13 cellular contexts compared by ENCODE assay signal in the genomic region with DNA sequence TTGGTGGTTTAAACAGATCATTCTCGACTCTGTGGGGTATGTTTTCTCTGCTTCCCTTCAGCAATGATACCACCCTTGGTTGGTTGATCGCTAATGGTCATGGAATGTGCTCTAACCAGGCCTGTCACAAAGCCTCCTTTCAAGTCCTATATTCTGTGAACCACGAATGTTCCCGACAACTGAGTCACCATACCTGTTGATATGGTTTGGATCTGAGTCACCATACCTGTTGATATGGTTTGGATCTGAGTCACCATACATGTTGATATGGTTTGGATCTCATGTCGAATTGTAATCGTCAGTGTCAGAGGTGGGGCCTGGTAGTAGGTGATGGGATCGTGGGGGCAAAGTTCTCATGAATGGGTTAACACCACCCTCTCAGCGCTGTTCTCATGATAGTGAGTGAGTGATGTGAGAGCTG. TPM values are rescaled to one million over a fixed set of nuclear protein-coding genes. Genes with fewer than 3 reads are reported as not detected.
DNase-seq lines count a peak whose midpoint lies in the region; ATAC-seq, FAIRE-seq and TF ChIP-seq lines count a peak whose summit lies in the region.
"Had no signal": no experiment of that assay in that cellular context is flagged by ENCODE, and none has a peak within 500 bp of the region (broad histone marks: within the 10 kb centered on the region; RNA-seq: fewer than 3 reads in every experiment).

No MANE protein-coding gene starts in this region.

- H3K9me1 ChIP-seq in K562 (ENCODE audit: control insufficient read depth, insufficient read depth, low read length): no peaks in the 10 kb centered on the region

- CTCF ChIA-PET in K562 (lab: Yijun Ruan, JAX; ENCODE audit: low intra/inter-chr PET ratio): no interaction called here

- peaks cover 29% of the 10 kb centered on the region for H3K36me3 ChIP-seq in K562 (ENCODE audit: control insufficient read depth, insufficient read depth, low read length)
- peaks cover 0 to 29% (median 18%) of the 10 kb centered on the region in 3 donors for H3K36me3 ChIP-seq in pancreas
- H3K36me3 ChIP-seq in SJCRH30: peaks cover 20% of the 10 kb centered on the region

- TF ChIP-seq EP300 in K562 (IDR thresholded peaks at IDR 0.05; ENCODE audit: low read length): no peak

- in situ Hi-C loops in K562 (cut with MboI): loop anchor here (5.0 to 10.0 kb wide), 2 partner anchors 281 to 569 kb away; no protein-coding TSS in a partner anchor

- intact Hi-C loops in K562 (cut with micrococcal nuclease): no loop called here
- intact Hi-C loops in pancreas (cut with DNase I): loop anchor here in 1 of 3 donors (10.0 kb wide), 1 partner anchor 571 kb away; the partner anchor contains the start of gene PLA2G2E

- ATAC-seq in K562 (no peak), pancreas (peak in 3 of 4 donors; percentile 15 to 19 (median 16))
- ATAC-seq: stimulated activated naive B cell treated with anti-CD40 and anti-IgM and Interleukin-4, amounts not matched to agents 10 μg/mL and 1 μg/mL and 100 μg/mL, for 72 hours had no signal

- peaks cover 9 to 19% of the 10 kb centered on the region in 2 experiments; a peak in 3 of 5 replicates for H3K27me3 ChIP-seq in K562 (ENCODE audit: control insufficient read depth in 2 of 2, insufficient read depth in 2 of 2, low read length in 2 of 2)
- no peaks in the 10 kb centered on the region for H3K27me3 ChIP-seq in pancreas
- H3K27me3 ChIP-seq in SJCRH30: peaks cover 6% of the 10 kb centered on the region; the same call in 1 of the 2 replicates

- peaks cover 4% of the 10 kb centered on the region; the same call in 1 of the 2 replicates for H4K20me1 ChIP-seq in K562 (replicated peaks; ENCODE audit: control insufficient read depth, insufficient read depth, low read length)

- BruUV-seq in K562 (replicated peaks; lab: Mats Ljungman, UMichigan): no TSS peak

- H2AFZ ChIP-seq in K562 (ENCODE audit: low read depth, low read length): no peak overlapping the region

- POLR2A ChIA-PET in K562 (lab: Yijun Ruan, JAX): interaction anchor here (0.7 kb wide), 1 partner anchor 816 kb away, joined by 3 read pairs; no protein-coding TSS in a partner anchor

- H3K9ac ChIP-seq in K562 (ENCODE audit: insufficient read depth in 1 of 2, low read depth in 2 of 2, low read length in 2 of 2): no peak overlapping the region

- no peak for TF ChIP-seq RAD21 in K562 (CRISPR knock-in tag; conservative IDR thresholded peaks at IDR 0.05 in 1 of 2, IDR thresholded peaks at IDR 0.05 in 1 of 2)

- 22% methylated on average over 8 of the region's 8 CpGs for whole genome bisulfite sequencing in K562 (ENCODE audit: insufficient coverage, low coverage, missing lambda C conversion rate)
- WGBS in pancreas, 2 donors: 60 to 70% methylated on average over 8 of the region's 8 CpGs

- H3K9me3 ChIP-seq in K562 (replicated peaks; ENCODE audit: control insufficient read depth, insufficient read depth, low read depth, low read length) (no peaks in the 10 kb centered on the region), pancreas (no peaks in the 10 kb centered on the region), SJCRH30 (replicated peaks) (no peaks in the 10 kb centered on the region)

- peak; percentile 84 for DNase-seq in EL
- peak; percentile 83 for DNase-seq in LoVo (ENCODE audit: low spot score)
- no peak for DNase-seq in K562 (ENCODE audit: extremely low read depth in 1 of 4, low spot score in 3 of 4)
- DNase-seq in pancreas: no peak
- no peak for DNase-seq in SJCRH30
- DNase-seq in D721Med (ENCODE audit: insufficient read length, low spot score): no peak
- no peak for DNase-seq in medulla oblongata (ENCODE audit: extremely low spot score)
- DNase-seq: activated CD4-positive, CD25-positive, alpha-beta regulatory T cell treated with anti-CD3 and anti-CD28 coated beads, Interleukin-2, amount 50 U/mL, for 72 hours; H9; NCI-H1436 treated with DMSO at 0.1 percent for 48 hours; stimulated activated naive B cell treated with anti-CD40 and anti-IgM and Interleukin-4, amounts not matched to agents 10 μg/mL and 1 μg/mL and 100 μg/mL, for 72 hours had no signal

- FAIRE-seq in K562 (lab: Jason Lieb, UNC) (peak; percentile 19), pancreas (lab: Jason Lieb, UNC) (no peak), D721Med (lab: Jason Lieb, UNC) (no peak)
- FAIRE-seq: frontal cortex, G401.6 had no signal

- no peak for TF ChIP-seq POLR2A in K562 (conservative IDR thresholded peaks at IDR 0.05)

- peaks cover 0 to 3% of the 10 kb centered on the region in 2 experiments; a peak in 2 of 5 replicates for H3K4me1 ChIP-seq in K562 (replicated peaks in 1 of 2; ENCODE audit: control insufficient read depth in 2 of 2, insufficient read depth in 2 of 2, low read length in 2 of 2)
- no peaks in the 10 kb centered on the region for H3K4me1 ChIP-seq in pancreas
- peaks cover 11% of the 10 kb centered on the region for H3K4me1 ChIP-seq in SJCRH30

- no peak overlapping the region for H3K4me2 ChIP-seq in K562 (ENCODE audit: insufficient read depth, low read length)

- no peak for TF ChIP-seq CTCF in K562 (IDR thresholded peaks at IDR 0.05 in 2 of 3, conservative IDR thresholded peaks at IDR 0.05 in 1 of 3; ENCODE audit: insufficient read depth in 2 of 3, low read depth in 1 of 3, low read length in 3 of 3)
- TF ChIP-seq CTCF in pancreas (IDR thresholded peaks at IDR 0.05): no peak
- TF ChIP-seq CTCF in D721Med (IDR thresholded peaks at IDR 0.05; ENCODE audit: insufficient read depth, missing control alignments): no peak

- H3K4me3 ChIP-seq in K562 (no peak overlapping the region), pancreas (no peak overlapping the region), SJCRH30 (no peak overlapping the region)

- H3K79me2 ChIP-seq in K562 (ENCODE audit: control insufficient read depth, insufficient read depth, low read length): no peaks in the 10 kb centered on the region

- no peak overlapping the region for H3K27ac ChIP-seq in K562 (ENCODE audit: extremely low read depth, low read depth, low read length)
- no peak overlapping the region for H3K27ac ChIP-seq in pancreas
- H3K27ac ChIP-seq in SJCRH30: no peak overlapping the region

RNA-seq across cellular contexts. Expression of gene CAMK2N1, which starts 10.2 kb away (rescaled TPM):
- total RNA-seq in K562 (2011; cell fraction: chromatin; rRNA removed; ENCODE audit: low replicate concordance): 1.1 and 1.2 TPM in 2 replicates
- 0.17 and 1.2 TPM in 2 replicates for total RNA-seq in K562 (2011; cell fraction: nucleolus; rRNA removed)
- 0.81 and 2.7 TPM in 2 replicates for total RNA-seq in K562 (2011; cell fraction: nucleoplasm; rRNA removed)
- total RNA-seq in K562 (2014; rRNA removed): 0.09 and 0.24 TPM in 2 replicates
- 0.15 and 0.22 TPM in 2 replicates for total RNA-seq in K562 (2014; rRNA removed; fragmentation: Illumina TruSeq; extraction: Trizol)
- total RNA-seq in K562 (2015; rRNA removed; fragmentation: Illumina TruSeq; extraction: Trizol): 0.15 and 0.25 TPM in 2 replicates
- total RNA-seq in K562 (2021): 1.4 and 2.1 TPM in 2 replicates
- polyA plus RNA-seq in K562 (2011; rRNA removed): 0.27 and 0.47 TPM in 2 replicates
- polyA plus RNA-seq in K562 (2011; cell fraction: cytosol; rRNA removed): 0.27 and 0.28 TPM in 2 replicates
- polyA plus RNA-seq in K562 (2011; cell fraction: nucleus; rRNA removed): 0.32 and 0.84 TPM in 2 replicates
- polyA plus RNA-seq in K562 (2012): 1.7 and 2.2 TPM in 2 replicates
- 0.74 and 1.1 TPM in 2 replicates for polyA plus RNA-seq in K562 (2014; fragmentation: Illumina TruSeq; extraction: Trizol)
- under 1 TPM; 0.20 to 0.34 TPM for polyA plus RNA-seq in K562 (2014; fragmentation: Nextera tagmentation; extraction: Ambion mirVana)
- polyA plus RNA-seq in K562 (2014; rRNA removed): 0.45 and 0.52 TPM in 2 replicates
- polyA minus RNA-seq in K562 (2011; rRNA and poly(A)+ RNA removed): 0.24 and 0.32 TPM in 2 replicates
- polyA minus RNA-seq in K562 (2011; cell fraction: cytosol; rRNA and poly(A)+ RNA removed): 0.38 and 0.55 TPM in 2 replicates
- polyA minus RNA-seq in K562 (2011; cell fraction: nucleus; rRNA and poly(A)+ RNA removed): 0.11 and 0.27 TPM in 2 replicates
- 1 to 10 TPM; 3.4 to 9.3 (median 5.5) TPM for total RNA-seq in pancreas
- polyA plus RNA-seq in pancreas: 10 to 100 TPM in 1 of 2 donors, 1 to 10 TPM in 1; 6.8 to 40.7 TPM
- total RNA-seq in SJCRH30 (2014; rRNA removed; shearing (Covaris generic)): 4.7 and 6.2 TPM in 2 replicates

RNA-seq across cellular contexts. Expression of gene MUL1, which starts 11.7 kb away (rescaled TPM):
- 13.4 and 41.5 TPM in 2 replicates for total RNA-seq in K562 (2011; cell fraction: chromatin; rRNA removed; ENCODE audit: low replicate concordance)
- total RNA-seq in K562 (2011; cell fraction: nucleolus; rRNA removed): 54.0 and 57.2 TPM in 2 replicates
- total RNA-seq in K562 (2011; cell fraction: nucleoplasm; rRNA removed): 39.6 and 40.0 TPM in 2 replicates
- total RNA-seq in K562 (2014; rRNA removed) (20.1 and 25.0 TPM in 2 replicates), K562 (2014; rRNA removed; fragmentation: Illumina TruSeq; extraction: Trizol) (12.7 and 14.5 TPM in 2 replicates), K562 (2015; rRNA removed; fragmentation: Illumina TruSeq; extraction: Trizol) (18.6 and 18.7 TPM in 2 replicates), K562 (2021) (32.9 and 34.6 TPM in 2 replicates), pancreas (10 to 100 TPM in 5 of 6 donors, 1 to 10 TPM in 1; 9.9 to 16.5 (median 12.2) TPM)
- polyA plus RNA-seq in K562 (2011; rRNA removed) (19.3 and 21.6 TPM in 2 replicates), K562 (2014; fragmentation: Illumina TruSeq; extraction: Trizol) (26.2 and 26.5 TPM in 2 replicates), K562 (2014; fragmentation: Nextera tagmentation; extraction: Ambion mirVana) (10 to 100 TPM; 10.4 to 14.7 TPM), K562 (2014; rRNA removed) (22.0 and 23.7 TPM in 2 replicates), pancreas (10 to 100 TPM in 1 of 2 donors, 1 to 10 TPM in 1; 3.5 to 10.6 TPM)
- polyA plus RNA-seq in K562 (2011; cell fraction: cytosol; rRNA removed): 22.4 and 29.8 TPM in 2 replicates
- 16.2 and 16.7 TPM in 2 replicates for polyA plus RNA-seq in K562 (2011; cell fraction: nucleus; rRNA removed)
- 25.8 and 26.7 TPM in 2 replicates for polyA plus RNA-seq in K562 (2012)
- 14.0 and 16.3 TPM in 2 replicates for polyA minus RNA-seq in K562 (2011; rRNA and poly(A)+ RNA removed)
- 16.0 and 19.4 TPM in 2 replicates for polyA minus RNA-seq in K562 (2011; cell fraction: cytosol; rRNA and poly(A)+ RNA removed)
- polyA minus RNA-seq in K562 (2011; cell fraction: nucleus; rRNA and poly(A)+ RNA removed): 10.5 and 15.2 TPM in 2 replicates
- 26.7 and 28.8 TPM in 2 replicates for total RNA-seq in SJCRH30 (2014; rRNA removed; shearing (Covaris generic))

RNA-seq across cellular contexts. Expression of gene FAM43B, which starts 56.1 kb away (rescaled TPM):
- not detected in 2 replicates for total RNA-seq in K562 (2011; cell fraction: chromatin; rRNA removed; ENCODE audit: low replicate concordance)
- not detected in 2 replicates for total RNA-seq in K562 (2011; cell fraction: nucleolus; rRNA removed)
- total RNA-seq in K562 (2011; cell fraction: nucleoplasm; rRNA removed): not detected in 2 replicates
- not detected in 2 replicates for total RNA-seq in K562 (2014; rRNA removed)
- not detected in 2 replicates for total RNA-seq in K562 (2014; rRNA removed; fragmentation: Illumina TruSeq; extraction: Trizol)
- not detected in 2 replicates for total RNA-seq in K562 (2015; rRNA removed; fragmentation: Illumina TruSeq; extraction: Trizol)
- not detected in 2 replicates for total RNA-seq in K562 (2021)
- polyA plus RNA-seq in K562 (2011; rRNA removed): not detected in 2 replicates
- polyA plus RNA-seq in K562 (2011; cell fraction: cytosol; rRNA removed): 0.03 TPM in 1 of 2 replicates, not detected in the other
- not detected in 2 replicates for polyA plus RNA-seq in K562 (2011; cell fraction: nucleus; rRNA removed)
- polyA plus RNA-seq in K562 (2012): 0.06 TPM in 1 of 2 replicates, not detected in the other
- not detected in 2 replicates for polyA plus RNA-seq in K562 (2014; fragmentation: Illumina TruSeq; extraction: Trizol)
- polyA plus RNA-seq in K562 (2014; fragmentation: Nextera tagmentation; extraction: Ambion mirVana): not detected
- not detected in 2 replicates for polyA plus RNA-seq in K562 (2014; rRNA removed)
- not detected in 2 replicates for polyA minus RNA-seq in K562 (2011; rRNA and poly(A)+ RNA removed)
- not detected in 2 replicates for polyA minus RNA-seq in K562 (2011; cell fraction: cytosol; rRNA and poly(A)+ RNA removed)
- not detected in 2 replicates for polyA minus RNA-seq in K562 (2011; cell fraction: nucleus; rRNA and poly(A)+ RNA removed)
- under 1 TPM in 5 of 6 donors, not detected in 1; 0.14 to 0.72 (median 0.20) TPM for total RNA-seq in pancreas
- polyA plus RNA-seq in pancreas: under 1 TPM; 0.28 to 0.30 TPM
- total RNA-seq in SJCRH30 (2014; rRNA removed; shearing (Covaris generic)): 0.25 and 0.73 TPM in 2 replicates

Comparison
In these comparisons a context has a peak if more than half of its experiments do, and no peak if none do; other contexts are left out.
1. DNase-seq: peak in EL (single experiment) and LoVo (single experiment); none in K562 (0 of 4), pancreas (0 of 6), SJCRH30 (0 of 2), D721Med (single experiment) and medulla oblongata (single experiment).